In genomic region chr1:209326876-209327275, GRCh38 we compare ENCODE assay signal across 24 cellular contexts.
A peak's percentile ranks its signal among the peaks of the same experiment; 100 is the strongest.
DNase-seq lines count a peak whose midpoint lies in the region; ATAC-seq, FAIRE-seq and TF ChIP-seq lines count a peak whose summit lies in the region.
"Had no signal": no experiment of that assay in that cellular context is flagged by ENCODE, and none has a peak within 500 bp of the region (broad histone marks: within the 10 kb centered on the region; RNA-seq: fewer than 3 reads in every experiment).

No MANE protein-coding gene starts in this region.

- H3K79me2 ChIP-seq in K562 (ENCODE audit: control insufficient read depth, insufficient read depth, low read length) (no peaks in the 10 kb centered on the region), PC-3 (ENCODE audit: low read length) (no peaks in the 10 kb centered on the region)

- no peaks in the 10 kb centered on the region for H3K36me3 ChIP-seq in K562 (ENCODE audit: control insufficient read depth, insufficient read depth, low read length)
- H3K36me3 ChIP-seq in heart left ventricle, result no peaks in the 10 kb centered on the region
- no peaks in the 10 kb centered on the region for H3K36me3 ChIP-seq in PC-3 (ENCODE audit: low read depth, low read length)
- H3K36me3 ChIP-seq: BLaER1 treated with 17β-estradiol and CSF1 and Interleukin-3, amounts not matched to agents 10 nM and 100 nM; HAP-1 had no signal

- H3K27me3 ChIP-seq in K562 (ENCODE audit: control insufficient read depth in 2 of 2, insufficient read depth in 2 of 2, low read length in 2 of 2) (peaks cover 0 to 5% of the 10 kb centered on the region in 2 experiments; a peak in 1 of 5 replicates), heart left ventricle (no peaks in the 10 kb centered on the region), PC-3 (ENCODE audit: low read length) (no peaks in the 10 kb centered on the region)
- H3K27me3 ChIP-seq: BLaER1 treated with 17β-estradiol and CSF1 and Interleukin-3, amounts not matched to agents 10 nM and 100 nM had no signal

- CTCF ChIA-PET in K562 (lab: Yijun Ruan, JAX; ENCODE audit: low intra/inter-chr PET ratio) (no interaction called here), PC-3 (lab: Charles Lee) (no interaction called here)

- intact Hi-C loops in K562 (cut with micrococcal nuclease), result no loop called here
- intact Hi-C loops in heart left ventricle (cut with DNase I), result no loop called here
- intact Hi-C loops in PC-3 (cut with micrococcal nuclease), result no loop called here

- no peaks in the 10 kb centered on the region; the same call in 1 of the 2 replicates for H3K9me2 ChIP-seq in PC-3 (replicated peaks; ENCODE audit: low read length)

- H3K27ac ChIP-seq in K562 (ENCODE audit: extremely low read depth, low read depth, low read length), result no peak overlapping the region
- no peak overlapping the region for H3K27ac ChIP-seq in heart left ventricle
- no peak overlapping the region for H3K27ac ChIP-seq in PC-3 (ENCODE audit: low read length)
- H3K27ac ChIP-seq: BLaER1 treated with 17β-estradiol and CSF1 and Interleukin-3, amounts not matched to agents 10 nM and 100 nM; GM23248; HL-60 had no signal

- no peak for TF ChIP-seq POLR2A in K562 (conservative IDR thresholded peaks at IDR 0.05)
- TF ChIP-seq POLR2A in heart left ventricle (IDR thresholded peaks at IDR 0.05), result no peak

- H3K4me1 ChIP-seq in K562 (replicated peaks in 1 of 2; ENCODE audit: control insufficient read depth in 2 of 2, insufficient read depth in 2 of 2, low read length in 2 of 2), result no peaks in the 10 kb centered on the region
- H3K4me1 ChIP-seq in heart left ventricle, result no peaks in the 10 kb centered on the region
- peaks cover 29% of the 10 kb centered on the region for H3K4me1 ChIP-seq in PC-3 (ENCODE audit: insufficient read depth, low read length)
- H3K4me1 ChIP-seq: BLaER1 treated with 17β-estradiol and CSF1 and Interleukin-3, amounts not matched to agents 10 nM and 100 nM; HAP-1 had no signal

- H3K9ac ChIP-seq in K562 (ENCODE audit: insufficient read depth in 1 of 2, low read depth in 2 of 2, low read length in 2 of 2) (no peak overlapping the region), PC-3 (ENCODE audit: low read length) (no peak overlapping the region)
- H3K9ac ChIP-seq: BLaER1 treated with 17β-estradiol and CSF1 and Interleukin-3, amounts not matched to agents 10 nM and 100 nM; GM23248 had no signal

- no peaks in the 10 kb centered on the region for H3K9me1 ChIP-seq in K562 (ENCODE audit: control insufficient read depth, insufficient read depth, low read length)

- no peaks in the 10 kb centered on the region for H3K9me3 ChIP-seq in K562 (replicated peaks; ENCODE audit: control insufficient read depth, insufficient read depth, low read depth, low read length)
- H3K9me3 ChIP-seq in heart left ventricle, result no peaks in the 10 kb centered on the region
- H3K9me3 ChIP-seq in PC-3 (ENCODE audit: low read length), result no peaks in the 10 kb centered on the region
- H3K9me3 ChIP-seq: HAP-1 had no signal

- DNase-seq in RPMI7951 (ENCODE audit: low read depth) (peak; percentile 20), K562 (ENCODE audit: extremely low read depth in 1 of 4, low spot score in 3 of 4) (no peak), left kidney (ENCODE audit: low read depth, low spot score) (peak; percentile 21), heart left ventricle (no peak), PC-3 (no peak), glomerular visceral epithelial cell (ENCODE audit: extremely low spot score) (no peak)
- DNase-seq: ACHN; CD4-positive, alpha-beta memory T cell; DMS153; GM23248; KBM-7; NCI-H1694; NCI-H2107; NCI-H226; NCI-H510A treated with DMSO at 0.1 percent for 48 hours; NCI-H748 treated with DMSO at 0.1 percent for 48 hours; SIG-M5 had no signal

- H4K20me1 ChIP-seq in K562 (replicated peaks; ENCODE audit: control insufficient read depth, insufficient read depth, low read length) (no peaks in the 10 kb centered on the region), PC-3 (ENCODE audit: low read length) (no peaks in the 10 kb centered on the region)
- H4K20me1 ChIP-seq: BLaER1 treated with 17β-estradiol and CSF1 and Interleukin-3, amounts not matched to agents 10 nM and 100 nM had no signal

- in situ Hi-C loops in K562 (cut with MboI), result no loop called here

- no peak for TF ChIP-seq RAD21 in K562 (CRISPR knock-in tag; conservative IDR thresholded peaks at IDR 0.05 in 1 of 2, IDR thresholded peaks at IDR 0.05 in 1 of 2)

- H3F3A ChIP-seq in PC-3 (ENCODE audit: low read length, unreplicated experiment), result no peaks in the 10 kb centered on the region

- H2AFZ ChIP-seq in K562 (ENCODE audit: low read depth, low read length) (no peak overlapping the region), PC-3 (ENCODE audit: low read length) (no peak overlapping the region)
- H2AFZ ChIP-seq: GM23248 had no signal

- TF ChIP-seq CTCF in K562 (IDR thresholded peaks at IDR 0.05 in 2 of 3, conservative IDR thresholded peaks at IDR 0.05 in 1 of 3; ENCODE audit: insufficient read depth in 2 of 3, low read depth in 1 of 3, low read length in 3 of 3) (no peak), heart left ventricle (IDR thresholded peaks at IDR 0.05) (no peak), PC-3 (conservative IDR thresholded peaks at IDR 0.05; ENCODE audit: low read depth, low read length) (no peak)

- POLR2A ChIA-PET in K562 (lab: Yijun Ruan, JAX), result no interaction called here
- POLR2A ChIA-PET in PC-3 (lab: Charles Lee; ENCODE audit: unreplicated experiment), result no interaction called here

- H3K4me3 ChIP-seq in K562 (no peak overlapping the region), heart left ventricle (no peak overlapping the region), PC-3 (ENCODE audit: low read length) (no peak overlapping the region)
- H3K4me3 ChIP-seq: BLaER1 treated with 17β-estradiol and CSF1 and Interleukin-3, amounts not matched to agents 10 nM and 100 nM; GM23248; HAP-1 had no signal

- 2% methylated on average over 8 of the region's 8 CpGs for WGBS in K562 (ENCODE audit: insufficient coverage, low coverage, missing lambda C conversion rate)
- WGBS in heart left ventricle, 4 donors, result 79 to 83% (median 80%) methylated on average over 8 of the region's 8 CpGs

- no peak for FAIRE-seq in K562 (lab: Jason Lieb, UNC)
- FAIRE-seq: GM18507, HepG2 had no signal

- BruUV-seq in K562 (replicated peaks; lab: Mats Ljungman, UMichigan) (no TSS peak), PC-3 (replicated peaks; lab: Mats Ljungman, UMichigan) (no TSS peak)

- no peak for TF ChIP-seq EP300 in K562 (IDR thresholded peaks at IDR 0.05; ENCODE audit: low read length)

- H3K4me2 ChIP-seq in K562 (ENCODE audit: insufficient read depth, low read length) (no peak overlapping the region), PC-3 (ENCODE audit: low read length) (no peak overlapping the region)
- H3K4me2 ChIP-seq: BLaER1 treated with 17β-estradiol and CSF1 and Interleukin-3, amounts not matched to agents 10 nM and 100 nM had no signal

- ATAC-seq in K562 (no peak), HG03457 (IDR thresholded peaks at IDR 0.05; ENCODE audit: unreplicated experiment) (no peak), heart left ventricle (no peak), PC-3 (no peak)
- ATAC-seq: HepG2, SK-N-SH treated with all-trans-retinoic acid at 6 μM for 48 hours had no signal

TF ChIP-seq in K562, 482 proteins besides CTCF, POLR2A, EP300 and RAD21:
- peak; percentile 41; the same call in 1 of the 2 replicates for TF ChIP-seq RFX1 (IDR thresholded peaks at IDR 0.05)
- no peak for TF ChIP-seq BRD9 (IDR thresholded peaks at IDR 0.05; ENCODE audit: low read depth, partially characterized antibody)
- TF ChIP-seq HNRNPK (IDR thresholded peaks at IDR 0.05; ENCODE audit: low read depth, low read length, poor library complexity, severe bottlenecking), result no peak
- TF ChIP-seq SMAD1 (IDR thresholded peaks at IDR 0.05; ENCODE audit: low read depth, low read length, partially characterized antibody), result no peak

Comparison
In these comparisons a context has a peak if more than half of its experiments do, and no peak if none do; other contexts are left out.
1. DNase-seq: peak in RPMI7951 (single experiment) and left kidney (single experiment); none in K562 (0 of 4), heart left ventricle (0 of 5), PC-3 (single experiment) and glomerular visceral epithelial cell (single experiment).